In genomic region chr2:219160186-219161017, GRCh38 we compare ENCODE assay signal across 8 cellular contexts. TPM values are rescaled to one million over a fixed set of nuclear protein-coding genes. Genes with fewer than 3 reads are reported as not detected.
A peak's percentile ranks its signal among the peaks of the same experiment; 100 is the strongest.
DNase-seq lines count a peak whose midpoint lies in the region; ATAC-seq and TF ChIP-seq lines count a peak whose summit lies in the region.

Gene NHEJ1 (minus strand): TSS chr2:219160815. CDS start chr2:219158362, 2,453 bp downstream.

- H3K27me3 Mint-ChIP-seq in activated T-helper 17 cell treated with anti-CD3 and anti-CD28 coated beads, Interleukin-2, amount 50 U/mL, for 72 hours: no peaks in the 10 kb centered on the region
- peaks cover 39% of the 10 kb centered on the region for H3K27me3 Mint-ChIP-seq in nephron progenitor cell (ENCODE audit: low read depth, poor library complexity)
- H3K27me3 Mint-ChIP-seq in stimulated activated naive CD8-positive, alpha-beta T cell treated with anti-CD3 and anti-CD28 coated beads, Interleukin-15, amount 100 ng/mL, for 72 hours: no peaks in the 10 kb centered on the region

- DNase-seq in EH (ENCODE audit: low read depth): peak; percentile 95
- DNase-seq in Kasumi-1 (lab: John Stamatoyannopoulos, UW): peak; percentile 55 to 62
- DNase-seq in RPMI8226: peak; percentile 91
- DNase-seq in fibroblast of peridontal ligament (ENCODE audit: extremely low read depth): peak; percentile 89
- peak; percentile 97 for DNase-seq in nephron progenitor cell
- peak; percentile 94 to 95 for DNase-seq in stimulated activated naive CD8-positive, alpha-beta T cell treated with anti-CD3 and anti-CD28 coated beads, Interleukin-15, amount 100 ng/mL, for 72 hours

- H3K4me1 Mint-ChIP-seq in activated T-helper 17 cell treated with anti-CD3 and anti-CD28 coated beads, Interleukin-2, amount 50 U/mL, for 72 hours: peaks cover 15% of the 10 kb centered on the region
- H3K4me1 Mint-ChIP-seq in nephron progenitor cell: peaks cover 15% of the 10 kb centered on the region
- peaks cover 26% of the 10 kb centered on the region for H3K4me1 Mint-ChIP-seq in stimulated activated naive CD8-positive, alpha-beta T cell treated with anti-CD3 and anti-CD28 coated beads, Interleukin-15, amount 100 ng/mL, for 72 hours

- peak within 1 kb of the TSS; percentile 84 for H3K4me3 Mint-ChIP-seq in activated T-helper 17 cell treated with anti-CD3 and anti-CD28 coated beads, Interleukin-2, amount 50 U/mL, for 72 hours
- H3K4me3 Mint-ChIP-seq in nephron progenitor cell: peak within 1 kb of the TSS; percentile 89
- peak within 1 kb of the TSS; percentile 94 to 96 for H3K4me3 Mint-ChIP-seq in stimulated activated naive CD8-positive, alpha-beta T cell treated with anti-CD3 and anti-CD28 coated beads, Interleukin-15, amount 100 ng/mL, for 72 hours

- peak; percentile 99 for TF ChIP-seq CTCF in nephron progenitor cell (IDR thresholded peaks at IDR 0.05)

- H3K9me3 Mint-ChIP-seq in activated T-helper 17 cell treated with anti-CD3 and anti-CD28 coated beads, Interleukin-2, amount 50 U/mL, for 72 hours: no peaks in the 10 kb centered on the region
- no peaks in the 10 kb centered on the region for H3K9me3 Mint-ChIP-seq in nephron progenitor cell
- no peaks in the 10 kb centered on the region for H3K9me3 Mint-ChIP-seq in stimulated activated naive CD8-positive, alpha-beta T cell treated with anti-CD3 and anti-CD28 coated beads, Interleukin-15, amount 100 ng/mL, for 72 hours

- H3K36me3 Mint-ChIP-seq in activated T-helper 17 cell treated with anti-CD3 and anti-CD28 coated beads, Interleukin-2, amount 50 U/mL, for 72 hours (ENCODE audit: low read depth): peaks cover 24% of the 10 kb centered on the region
- H3K36me3 Mint-ChIP-seq in nephron progenitor cell (ENCODE audit: low read depth): peaks cover 10% of the 10 kb centered on the region

- peak; percentile 84 for ATAC-seq in GM21825 (IDR thresholded peaks at IDR 0.05; ENCODE audit: unreplicated experiment)
- peak; percentile 89 for ATAC-seq in activated T-helper 17 cell treated with anti-CD3 and anti-CD28 coated beads, Interleukin-2, amount 50 U/mL, for 72 hours (replicated peaks)
- ATAC-seq in stimulated activated naive CD8-positive, alpha-beta T cell treated with anti-CD3 and anti-CD28 coated beads, Interleukin-15, amount 100 ng/mL, for 72 hours: peak; percentile 91

- peak within 1 kb of the TSS; percentile 93 for H3K27ac Mint-ChIP-seq in activated T-helper 17 cell treated with anti-CD3 and anti-CD28 coated beads, Interleukin-2, amount 50 U/mL, for 72 hours
- peak within 1 kb of the TSS; percentile 98 for H3K27ac Mint-ChIP-seq in nephron progenitor cell
- peak within 1 kb of the TSS; percentile 95 to 96 for H3K27ac Mint-ChIP-seq in stimulated activated naive CD8-positive, alpha-beta T cell treated with anti-CD3 and anti-CD28 coated beads, Interleukin-15, amount 100 ng/mL, for 72 hours

RNA-seq across cellular contexts. Expression of gene NHEJ1, which starts in this region (rescaled TPM):
- total RNA-seq in activated T-helper 17 cell treated with anti-CD3 and anti-CD28 coated beads, Interleukin-2, amount 50 U/mL, for 72 hours: 10 to 100 TPM; 24.1 to 26.6 TPM

Comparison
In these comparisons a context has a peak if more than half of its experiments do, and no peak if none do; other contexts are left out.
1. Peak in every context shown above with its lines: DNase-seq and ATAC-seq.